8 cellular contexts compared by ENCODE assay signal in genomic region chr19:11558881-11559828, GRCh38.
A peak's percentile ranks its signal among the peaks of the same experiment; 100 is the strongest.
DNase-seq lines count a peak whose midpoint lies in the region; ATAC-seq and TF ChIP-seq lines count a peak whose summit lies in the region.

TSS of gene ELOF1 (minus strand) at chr19:11559230. CDS start at chr19:11554347, 4,883 bp downstream.

- peak; percentile 88 for TF ChIP-seq POLR2A in GM19099 (IDR thresholded peaks at IDR 0.05; ENCODE audit: extremely low read depth, insufficient read length, low read depth)

- ATAC-seq in HG03442 (IDR thresholded peaks at IDR 0.05; ENCODE audit: unreplicated experiment), result peak; percentile 73

- H3K27ac ChIP-seq in cingulate gyrus (ENCODE audit: low read depth, low read length), result peak within 1 kb of the TSS; percentile 42

- peak; percentile 92 to 95 for DNase-seq in AML-193 (lab: John Stamatoyannopoulos, UW)
- DNase-seq in NCI-H524 treated with DMSO at 0.1 percent for 48 hours (lab: John Stamatoyannopoulos, UW), result peak; percentile 94
- DNase-seq in activated CD4-positive, alpha-beta T cell treated with anti-CD3 and anti-CD28 coated beads for 4 hours, result peak; percentile 96 to 98
- peak; percentile 95 for DNase-seq in kidney glomerular epithelial cell (lab: John Stamatoyannopoulos, UW)
- DNase-seq in stimulated activated CD4-positive, alpha-beta T cell treated with anti-CD3 and anti-CD28 coated beads, Interleukin-1b, Interleukin-23, amount 100 ng/mL, for 1 hour (ENCODE audit: low read depth in 2 of 2), result peak; percentile 86 to 94

Comparison
In these comparisons a context has a peak if more than half of its experiments do, and no peak if none do; other contexts are left out.
1. Peak in every context shown above with its lines: DNase-seq, ATAC-seq and H3K27ac ChIP-seq.